In the genomic region with DNA sequence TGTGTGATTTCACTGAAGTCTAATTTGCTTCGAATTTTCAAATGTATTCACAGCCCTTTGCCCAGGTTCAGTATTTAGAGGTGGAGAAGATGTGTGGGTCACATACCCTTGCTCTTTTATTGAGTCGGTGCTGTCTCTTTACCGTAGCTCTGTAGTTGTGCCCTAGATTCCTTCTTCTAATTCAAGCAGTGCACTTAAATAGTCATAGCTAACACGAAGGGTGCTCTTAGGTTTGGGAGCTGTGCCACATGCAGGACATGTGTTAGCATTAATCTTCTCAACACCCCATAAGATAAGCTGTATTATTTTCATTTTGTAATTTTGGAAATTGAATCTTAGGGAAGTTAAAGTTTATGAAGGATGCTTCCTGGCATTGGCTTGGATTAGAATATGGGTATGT, we compare ENCODE assay signal across 1 cellular context.
TF ChIP-seq lines count a peak whose summit lies in the region.

No MANE protein-coding gene starts in this region.

TF ChIP-seq in H1, 55 proteins besides CTCF, POLR2A, EP300 and RAD21:
- TF ChIP-seq MAX (IDR thresholded peaks at IDR 0.05) (no peak), HDAC6 (IDR thresholded peaks at IDR 0.05; ENCODE audit: low read depth, low read length) (no peak), TBP (IDR thresholded peaks at IDR 0.05; ENCODE audit: low read depth, low read length) (no peak), ATF2 (IDR thresholded peaks at IDR 0.05; ENCODE audit: low read length) (no peak), POU5F1 (IDR thresholded peaks at IDR 0.05; ENCODE audit: low read depth, low read length) (no peak)
